Comparison of ENCODE assay signal across 31 cellular contexts in the genomic region with DNA sequence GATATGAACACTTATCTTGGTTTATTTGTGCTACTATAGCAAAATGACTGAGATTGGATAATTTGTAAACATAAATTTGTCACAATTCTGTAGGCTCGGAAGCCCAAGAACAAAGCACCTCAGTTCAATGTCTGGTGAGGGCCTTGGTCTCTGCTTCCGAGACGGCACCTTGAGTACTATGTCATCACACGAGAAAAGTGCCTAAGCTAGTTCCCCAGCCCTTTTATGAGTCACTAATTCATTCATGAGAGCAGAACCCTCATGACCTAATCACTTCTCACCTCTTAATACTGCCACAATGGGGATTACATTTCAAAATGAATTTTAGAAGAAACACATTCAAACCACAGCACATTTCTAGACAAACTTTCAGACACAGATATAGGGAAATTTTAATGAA. TPM values are rescaled to one million over a fixed set of nuclear protein-coding genes. Genes with fewer than 3 reads are reported as not detected.
A peak's percentile ranks its signal among the peaks of the same experiment; 100 is the strongest.
DNase-seq lines count a peak whose midpoint lies in the region; ATAC-seq and TF ChIP-seq lines count a peak whose summit lies in the region.
"Had no signal": no experiment of that assay in that cellular context is flagged by ENCODE, and none has a peak within 500 bp of the region (broad histone marks: within the 10 kb centered on the region; RNA-seq: fewer than 3 reads in every experiment).

No MANE protein-coding gene starts in this region.

- H3K4me1 ChIP-seq in HUES6 (ENCODE audit: control insufficient read depth, insufficient read depth, low read length) (peaks cover 39% of the 10 kb centered on the region), adrenal gland (replicated peaks in 1 of 2) (no peaks in the 10 kb centered on the region)
- H3K4me1 ChIP-seq: BE2C, left lung, right atrium auricular region, uterus had no signal

- no peaks in the 10 kb centered on the region for H3K27me3 ChIP-seq in HUES6 (ENCODE audit: control insufficient read depth, insufficient read depth, low read length)
- H3K27me3 ChIP-seq in adrenal gland = no peaks in the 10 kb centered on the region
- H3K27me3 ChIP-seq: BE2C, brain microvascular endothelial cell, left lung, right atrium auricular region, thyroid gland, uterus had no signal

- intact Hi-C loops in adrenal gland (cut with DNase I) = no loop called here

- TF ChIP-seq POLR2A in adrenal gland (IDR thresholded peaks at IDR 0.05) = no peak

- peak overlapping the region; percentile 19; the same call in 1 of the 2 replicates for H3K4me3 ChIP-seq in HUES6 (ENCODE audit: low read depth, low read length)
- no peak overlapping the region for H3K4me3 ChIP-seq in epithelial cell of esophagus (ENCODE audit: low read length)
- no peak overlapping the region for H3K4me3 ChIP-seq in adrenal gland
- H3K4me3 ChIP-seq: left lung, right atrium auricular region, smooth muscle cell, thyroid gland, uterus had no signal

- peaks cover 44% of the 10 kb centered on the region for H3K4me1 Mint-ChIP-seq in activated naive CD4-positive, alpha-beta T cell treated with anti-CD3 and anti-CD28 coated beads, Interleukin-2, amount 50 U/mL, for 24 hours
- peaks cover 40% of the 10 kb centered on the region for H3K4me1 Mint-ChIP-seq in activated naive CD4-positive, alpha-beta T cell treated with anti-CD3 and anti-CD28 coated beads, Interleukin-2, amount 10 ng/mL, durations not matched to agents 7 days and 5 days

- H3K36me3 ChIP-seq in HUES6 (ENCODE audit: control insufficient read depth, insufficient read depth, low read length) (no peaks in the 10 kb centered on the region), adrenal gland (replicated peaks in 1 of 2) (no peaks in the 10 kb centered on the region)
- H3K36me3 ChIP-seq: BE2C, brain microvascular endothelial cell, left lung, right atrium auricular region, thyroid gland, uterus had no signal

- H3K27ac ChIP-seq in HUES6 (ENCODE audit: low read depth, low read length) (peak overlapping the region; percentile 95), adrenal gland (no peak overlapping the region)
- H3K27ac ChIP-seq: brain microvascular endothelial cell, left lung, right atrium auricular region, thyroid gland, uterus had no signal

- ATAC-seq in GM18517 (IDR thresholded peaks at IDR 0.05; ENCODE audit: unreplicated experiment) = no peak
- ATAC-seq: left lung, Panc1, SK-N-SH treated with all-trans-retinoic acid at 6 μM for 48 hours had no signal

- H3K36me3 Mint-ChIP-seq in activated naive CD4-positive, alpha-beta T cell treated with anti-CD3 and anti-CD28 coated beads, Interleukin-2, amount 50 U/mL, for 24 hours = no peaks in the 10 kb centered on the region
- H3K36me3 Mint-ChIP-seq in activated naive CD4-positive, alpha-beta T cell treated with anti-CD3 and anti-CD28 coated beads, Interleukin-2, amount 10 ng/mL, durations not matched to agents 7 days and 5 days = peaks cover 8% of the 10 kb centered on the region
- H3K36me3 Mint-ChIP-seq: CD8-positive, alpha-beta memory T cell had no signal

- WGBS in adrenal gland, 4 donors = 56 to 75% (median 62%) methylated on average over 4 of the region's 4 CpGs

- CTCF ChIA-PET in activated naive CD4-positive, alpha-beta T cell treated with anti-CD3 and anti-CD28 coated beads, Interleukin-2, amount 10 ng/mL, durations not matched to agents 7 days and 5 days (lab: Charles Lee) = no interaction called here

- no peak overlapping the region for H3K4me3 Mint-ChIP-seq in activated naive CD4-positive, alpha-beta T cell treated with anti-CD3 and anti-CD28 coated beads, Interleukin-2, amount 50 U/mL, for 24 hours
- H3K4me3 Mint-ChIP-seq in activated naive CD4-positive, alpha-beta T cell treated with anti-CD3 and anti-CD28 coated beads, Interleukin-2, amount 10 ng/mL, durations not matched to agents 7 days and 5 days = no peak overlapping the region
- H3K4me3 Mint-ChIP-seq: activated CD4-positive, alpha-beta memory T cell treated with anti-CD3 and anti-CD28 coated beads, Interleukin-2, amount 10 ng/mL, durations not matched to agents 7 days and 5 days; HFFc6; T-helper 1 cell treated with Interleukin-12 subunit alpha and Interleukin-12 subunit beta and Interleukin-4 antibody, amounts not matched to agents 30 μg/mL and 1 μg/mL, for 36 hours had no signal

- peak overlapping the region; percentile 70 for H3K27ac Mint-ChIP-seq in activated naive CD4-positive, alpha-beta T cell treated with anti-CD3 and anti-CD28 coated beads, Interleukin-2, amount 50 U/mL, for 24 hours
- H3K27ac Mint-ChIP-seq in activated naive CD4-positive, alpha-beta T cell treated with anti-CD3 and anti-CD28 coated beads, Interleukin-2, amount 10 ng/mL, durations not matched to agents 7 days and 5 days = no peak overlapping the region
- H3K27ac Mint-ChIP-seq: activated CD4-positive, alpha-beta memory T cell treated with anti-CD3 and anti-CD28 coated beads, Interleukin-2, amount 10 ng/mL, durations not matched to agents 7 days and 5 days; HFFc6; T-helper 1 cell treated with Interleukin-12 subunit alpha and Interleukin-12 subunit beta and Interleukin-4 antibody, amounts not matched to agents 30 μg/mL and 1 μg/mL, for 36 hours had no signal

- no peak for DNase-seq in activated naive CD4-positive, alpha-beta T cell treated with anti-CD3 and anti-CD28 coated beads, Interleukin-2, amount 10 ng/mL, durations not matched to agents 7 days and 5 days
- DNase-seq in epithelial cell of esophagus (ENCODE audit: low read depth) (peak; percentile 64), AG08396 (ENCODE audit: low spot score) (no peak), adrenal gland (no peak)
- DNase-seq: ACHN; activated CD4-positive, alpha-beta memory T cell treated with anti-CD3 and anti-CD28 coated beads, Interleukin-2, amount 10 ng/mL, durations not matched to agents 7 days and 5 days; activated gamma-delta T cell; amniotic stem cell; BE2C; brain microvascular endothelial cell; CD8-positive, alpha-beta memory T cell; DMS153; HFFc6; hippocampal formation; left lung; NCI-H146; posterior cingulate gyrus; Right ventricle myocardium superior; stimulated activated CD4-positive, alpha-beta T cell treated with anti-CD3 and anti-CD28 coated beads, Interleukin-1b, Interleukin-23, amount 100 ng/mL, for 48 hours; thyroid gland; uterus had no signal

- no peaks in the 10 kb centered on the region for H3K27me3 Mint-ChIP-seq in activated naive CD4-positive, alpha-beta T cell treated with anti-CD3 and anti-CD28 coated beads, Interleukin-2, amount 50 U/mL, for 24 hours
- no peaks in the 10 kb centered on the region for H3K27me3 Mint-ChIP-seq in activated naive CD4-positive, alpha-beta T cell treated with anti-CD3 and anti-CD28 coated beads, Interleukin-2, amount 10 ng/mL, durations not matched to agents 7 days and 5 days
- H3K27me3 Mint-ChIP-seq: activated CD4-positive, alpha-beta memory T cell treated with anti-CD3 and anti-CD28 coated beads, Interleukin-2, amount 10 ng/mL, durations not matched to agents 7 days and 5 days; CD8-positive, alpha-beta memory T cell had no signal

- TF ChIP-seq CTCF in epithelial cell of esophagus (IDR thresholded peaks at IDR 0.05; ENCODE audit: insufficient read depth, low read depth, low read length, missing control alignments) = no peak
- TF ChIP-seq CTCF in adrenal gland (IDR thresholded peaks at IDR 0.05) = no peak

- no peaks in the 10 kb centered on the region for H3K9me3 Mint-ChIP-seq in activated naive CD4-positive, alpha-beta T cell treated with anti-CD3 and anti-CD28 coated beads, Interleukin-2, amount 50 U/mL, for 24 hours
- no peaks in the 10 kb centered on the region for H3K9me3 Mint-ChIP-seq in activated naive CD4-positive, alpha-beta T cell treated with anti-CD3 and anti-CD28 coated beads, Interleukin-2, amount 10 ng/mL, durations not matched to agents 7 days and 5 days
- H3K9me3 Mint-ChIP-seq: activated CD4-positive, alpha-beta memory T cell treated with anti-CD3 and anti-CD28 coated beads, Interleukin-2, amount 10 ng/mL, durations not matched to agents 7 days and 5 days; CD8-positive, alpha-beta memory T cell; HFFc6; T-helper 1 cell treated with Interleukin-12 subunit alpha and Interleukin-12 subunit beta and Interleukin-4 antibody, amounts not matched to agents 30 μg/mL and 1 μg/mL, for 36 hours had no signal

- H3K9ac ChIP-seq in HUES6 (ENCODE audit: low read length) = peak overlapping the region; percentile 55

- H3K9me3 ChIP-seq in HUES6 (ENCODE audit: control insufficient read depth, insufficient read depth, low read depth, low read length) (peaks cover 3% of the 10 kb centered on the region; the same call in 1 of the 2 replicates), adrenal gland (replicated peaks in 1 of 3) (no peaks in the 10 kb centered on the region)
- H3K9me3 ChIP-seq: BE2C, left lung, right atrium auricular region, thyroid gland, uterus had no signal

RNA-seq across cellular contexts. Expression of gene PRSS1, which starts 52.0 kb away (rescaled TPM):
- total RNA-seq in adrenal gland = 10 to 100 TPM in 2 of 8 donors, 1 to 10 TPM in 1, not detected in 5; 3.3 to 15.4 (median 14.6) TPM
- polyA plus RNA-seq in adrenal gland = 1 to 10 TPM in 2 of 3 donors, not detected in 1; 3.2 to 3.3 TPM
- total RNA-seq: activated CD4-positive, alpha-beta memory T cell treated with anti-CD3 and anti-CD28 coated beads, Interleukin-2, amount 10 ng/mL, durations not matched to agents 7 days and 5 days; CD8-positive, alpha-beta memory T cell; endothelial cell of umbilical vein; HFFc6; myocyte; right atrium auricular region; Right ventricle myocardium superior; smooth muscle cell had no signal
- polyA plus RNA-seq: CD8-positive, alpha-beta memory T cell; endothelial cell of umbilical vein; smooth muscle cell had no signal
